Comparison of ENCODE assay signal across 1 cellular context in the genomic region with DNA sequence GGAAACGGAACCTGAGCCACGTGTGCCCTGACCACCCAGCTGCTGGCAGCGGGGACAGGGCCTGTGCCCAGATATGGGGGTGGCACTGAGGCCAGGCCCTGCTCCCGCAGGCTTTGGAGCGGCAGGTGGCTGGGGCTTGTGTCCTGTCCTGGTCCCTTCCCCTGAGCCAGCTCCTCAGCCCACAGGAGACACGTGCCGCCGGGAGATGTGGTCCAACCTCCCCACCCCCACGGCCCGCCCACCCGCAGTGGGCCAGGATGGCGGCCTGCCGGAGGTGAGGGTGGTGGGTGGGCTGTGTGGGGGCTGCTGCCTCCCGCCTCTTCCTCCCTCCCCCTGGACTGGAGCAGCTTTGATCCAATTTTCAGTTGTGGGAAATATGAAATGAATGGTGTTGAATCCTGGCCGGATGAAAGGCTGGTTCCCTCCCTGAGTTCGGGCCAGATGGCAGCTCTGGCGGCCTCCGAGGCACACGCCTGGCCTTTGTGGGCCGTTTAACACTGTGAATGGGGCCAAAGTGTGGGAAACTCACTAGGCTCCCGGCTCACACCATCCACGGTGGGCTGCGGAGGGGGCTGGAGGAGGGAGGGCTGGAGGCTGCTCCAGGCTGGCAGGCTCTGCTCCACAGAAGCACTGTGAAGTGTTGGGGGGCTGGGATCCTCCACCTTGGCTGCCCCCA.
TF ChIP-seq lines count a peak whose summit lies in the region.

No MANE protein-coding gene starts in this region.

TF ChIP-seq in WTC11, 78 proteins besides CTCF, POLR2A, EP300 and RAD21:
- TF ChIP-seq, protein P1, sequence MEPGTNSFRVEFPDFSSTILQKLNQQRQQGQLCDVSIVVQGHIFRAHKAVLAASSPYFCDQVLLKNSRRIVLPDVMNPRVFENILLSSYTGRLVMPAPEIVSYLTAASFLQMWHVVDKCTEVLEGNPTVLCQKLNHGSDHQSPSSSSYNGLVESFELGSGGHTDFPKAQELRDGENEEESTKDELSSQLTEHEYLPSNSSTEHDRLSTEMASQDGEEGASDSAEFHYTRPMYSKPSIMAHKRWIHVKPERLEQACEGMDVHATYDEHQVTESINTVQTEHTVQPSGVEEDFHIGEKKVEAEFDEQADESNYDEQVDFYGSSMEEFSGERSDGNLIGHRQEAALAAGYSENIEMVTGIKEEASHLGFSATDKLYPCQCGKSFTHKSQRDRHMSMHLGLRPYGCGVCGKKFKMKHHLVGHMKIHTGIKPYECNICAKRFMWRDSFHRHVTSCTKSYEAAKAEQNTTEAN (CRISPR knock-in tag; IDR thresholded peaks at IDR 0.05) = no peak
- TF ChIP-seq TCF7 (CRISPR knock-in tag; IDR thresholded peaks at IDR 0.05; ENCODE audit: low read depth) (no peak), FOXJ3 (CRISPR knock-in tag; IDR thresholded peaks at IDR 0.05; ENCODE audit: borderline replicate concordance) (no peak), ELF4 (CRISPR knock-in tag; IDR thresholded peaks at IDR 0.05; ENCODE audit: low read depth) (no peak)
- TF ChIP-seq, protein P2, sequence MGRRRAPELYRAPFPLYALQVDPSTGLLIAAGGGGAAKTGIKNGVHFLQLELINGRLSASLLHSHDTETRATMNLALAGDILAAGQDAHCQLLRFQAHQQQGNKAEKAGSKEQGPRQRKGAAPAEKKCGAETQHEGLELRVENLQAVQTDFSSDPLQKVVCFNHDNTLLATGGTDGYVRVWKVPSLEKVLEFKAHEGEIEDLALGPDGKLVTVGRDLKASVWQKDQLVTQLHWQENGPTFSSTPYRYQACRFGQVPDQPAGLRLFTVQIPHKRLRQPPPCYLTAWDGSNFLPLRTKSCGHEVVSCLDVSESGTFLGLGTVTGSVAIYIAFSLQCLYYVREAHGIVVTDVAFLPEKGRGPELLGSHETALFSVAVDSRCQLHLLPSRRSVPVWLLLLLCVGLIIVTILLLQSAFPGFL (CRISPR knock-in tag; IDR thresholded peaks at IDR 0.05; ENCODE audit: borderline replicate concordance) = no peak
- TF ChIP-seq, protein P3, sequence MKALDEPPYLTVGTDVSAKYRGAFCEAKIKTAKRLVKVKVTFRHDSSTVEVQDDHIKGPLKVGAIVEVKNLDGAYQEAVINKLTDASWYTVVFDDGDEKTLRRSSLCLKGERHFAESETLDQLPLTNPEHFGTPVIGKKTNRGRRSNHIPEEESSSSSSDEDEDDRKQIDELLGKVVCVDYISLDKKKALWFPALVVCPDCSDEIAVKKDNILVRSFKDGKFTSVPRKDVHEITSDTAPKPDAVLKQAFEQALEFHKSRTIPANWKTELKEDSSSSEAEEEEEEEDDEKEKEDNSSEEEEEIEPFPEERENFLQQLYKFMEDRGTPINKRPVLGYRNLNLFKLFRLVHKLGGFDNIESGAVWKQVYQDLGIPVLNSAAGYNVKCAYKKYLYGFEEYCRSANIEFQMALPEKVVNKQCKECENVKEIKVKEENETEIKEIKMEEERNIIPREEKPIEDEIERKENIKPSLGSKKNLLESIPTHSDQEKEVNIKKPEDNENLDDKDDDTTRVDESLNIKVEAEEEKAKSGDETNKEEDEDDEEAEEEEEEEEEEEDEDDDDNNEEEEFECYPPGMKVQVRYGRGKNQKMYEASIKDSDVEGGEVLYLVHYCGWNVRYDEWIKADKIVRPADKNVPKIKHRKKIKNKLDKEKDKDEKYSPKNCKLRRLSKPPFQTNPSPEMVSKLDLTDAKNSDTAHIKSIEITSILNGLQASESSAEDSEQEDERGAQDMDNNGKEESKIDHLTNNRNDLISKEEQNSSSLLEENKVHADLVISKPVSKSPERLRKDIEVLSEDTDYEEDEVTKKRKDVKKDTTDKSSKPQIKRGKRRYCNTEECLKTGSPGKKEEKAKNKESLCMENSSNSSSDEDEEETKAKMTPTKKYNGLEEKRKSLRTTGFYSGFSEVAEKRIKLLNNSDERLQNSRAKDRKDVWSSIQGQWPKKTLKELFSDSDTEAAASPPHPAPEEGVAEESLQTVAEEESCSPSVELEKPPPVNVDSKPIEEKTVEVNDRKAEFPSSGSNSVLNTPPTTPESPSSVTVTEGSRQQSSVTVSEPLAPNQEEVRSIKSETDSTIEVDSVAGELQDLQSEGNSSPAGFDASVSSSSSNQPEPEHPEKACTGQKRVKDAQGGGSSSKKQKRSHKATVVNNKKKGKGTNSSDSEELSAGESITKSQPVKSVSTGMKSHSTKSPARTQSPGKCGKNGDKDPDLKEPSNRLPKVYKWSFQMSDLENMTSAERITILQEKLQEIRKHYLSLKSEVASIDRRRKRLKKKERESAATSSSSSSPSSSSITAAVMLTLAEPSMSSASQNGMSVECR (CRISPR knock-in tag; IDR thresholded peaks at IDR 0.05; ENCODE audit: borderline replicate concordance) = no peak
- TF ChIP-seq, protein P4, sequence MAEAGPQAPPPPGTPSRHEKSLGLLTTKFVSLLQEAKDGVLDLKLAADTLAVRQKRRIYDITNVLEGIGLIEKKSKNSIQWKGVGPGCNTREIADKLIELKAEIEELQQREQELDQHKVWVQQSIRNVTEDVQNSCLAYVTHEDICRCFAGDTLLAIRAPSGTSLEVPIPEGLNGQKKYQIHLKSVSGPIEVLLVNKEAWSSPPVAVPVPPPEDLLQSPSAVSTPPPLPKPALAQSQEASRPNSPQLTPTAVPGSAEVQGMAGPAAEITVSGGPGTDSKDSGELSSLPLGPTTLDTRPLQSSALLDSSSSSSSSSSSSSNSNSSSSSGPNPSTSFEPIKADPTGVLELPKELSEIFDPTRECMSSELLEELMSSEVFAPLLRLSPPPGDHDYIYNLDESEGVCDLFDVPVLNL (CRISPR knock-in tag; IDR thresholded peaks at IDR 0.05; ENCODE audit: borderline replicate concordance, low read depth) = no peak
- TF ChIP-seq, protein P5, sequence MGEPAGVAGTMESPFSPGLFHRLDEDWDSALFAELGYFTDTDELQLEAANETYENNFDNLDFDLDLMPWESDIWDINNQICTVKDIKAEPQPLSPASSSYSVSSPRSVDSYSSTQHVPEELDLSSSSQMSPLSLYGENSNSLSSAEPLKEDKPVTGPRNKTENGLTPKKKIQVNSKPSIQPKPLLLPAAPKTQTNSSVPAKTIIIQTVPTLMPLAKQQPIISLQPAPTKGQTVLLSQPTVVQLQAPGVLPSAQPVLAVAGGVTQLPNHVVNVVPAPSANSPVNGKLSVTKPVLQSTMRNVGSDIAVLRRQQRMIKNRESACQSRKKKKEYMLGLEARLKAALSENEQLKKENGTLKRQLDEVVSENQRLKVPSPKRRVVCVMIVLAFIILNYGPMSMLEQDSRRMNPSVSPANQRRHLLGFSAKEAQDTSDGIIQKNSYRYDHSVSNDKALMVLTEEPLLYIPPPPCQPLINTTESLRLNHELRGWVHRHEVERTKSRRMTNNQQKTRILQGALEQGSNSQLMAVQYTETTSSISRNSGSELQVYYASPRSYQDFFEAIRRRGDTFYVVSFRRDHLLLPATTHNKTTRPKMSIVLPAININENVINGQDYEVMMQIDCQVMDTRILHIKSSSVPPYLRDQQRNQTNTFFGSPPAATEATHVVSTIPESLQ (CRISPR knock-in tag; IDR thresholded peaks at IDR 0.05) = no peak
